ENCODE assay signal across 9 cellular contexts in genomic region chr5:96781031-96781733, GRCh38. TPM values are rescaled to one million over a fixed set of nuclear protein-coding genes. Genes with fewer than 3 reads are reported as not detected.
DNase-seq lines count a peak whose midpoint lies in the region; ATAC-seq and TF ChIP-seq lines count a peak whose summit lies in the region.
"Had no signal": no experiment of that assay in that cellular context is flagged by ENCODE, and none has a peak within 500 bp of the region (broad histone marks: within the 10 kb centered on the region; RNA-seq: fewer than 3 reads in every experiment).

No MANE protein-coding gene starts in this region.

- no peak overlapping the region for H3K4me3 ChIP-seq in adrenal gland
- H3K4me3 ChIP-seq in suprapubic skin: no peak overlapping the region
- no peak overlapping the region for H3K4me3 ChIP-seq in SJCRH30

- TF ChIP-seq POLR2A in adrenal gland (IDR thresholded peaks at IDR 0.05) (no peak), suprapubic skin (IDR thresholded peaks at IDR 0.05) (no peak)

- intact Hi-C loops in adrenal gland (cut with DNase I): no loop called here
- intact Hi-C loops in left colon (cut with DNase I, micrococcal nuclease): no loop called here

- peak overlapping the region in 4 of 5 donors; percentile 58 to 70 (median 63) for H3K27ac ChIP-seq in adrenal gland
- H3K27ac ChIP-seq in suprapubic skin: no peak overlapping the region
- no peak overlapping the region for H3K27ac ChIP-seq in SJCRH30
- H3K27ac ChIP-seq: C4-2B had no signal

- no peaks in the 10 kb centered on the region for H3K27me3 Mint-ChIP-seq in effector memory CD8-positive, alpha-beta T cell

- no peak overlapping the region for H3K4me3 Mint-ChIP-seq in effector memory CD8-positive, alpha-beta T cell

- H3K4me1 ChIP-seq in adrenal gland (replicated peaks in 1 of 2) (peaks cover 11 to 21% of the 10 kb centered on the region in 2 donors), suprapubic skin (peaks cover 33% of the 10 kb centered on the region), SJCRH30 (peaks cover 8% of the 10 kb centered on the region)

- H3K27me3 ChIP-seq in adrenal gland (no peaks in the 10 kb centered on the region), suprapubic skin (no peaks in the 10 kb centered on the region), SJCRH30 (no peaks in the 10 kb centered on the region)

- peaks cover 3 to 6% of the 10 kb centered on the region in 2 donors for H3K4me1 Mint-ChIP-seq in effector memory CD8-positive, alpha-beta T cell (ENCODE audit: low read depth in 2 of 2)

- peak; percentile 58 for ATAC-seq in left colon
- no peak for ATAC-seq in effector memory CD8-positive, alpha-beta T cell (replicated peaks)

- WGBS in adrenal gland, 4 donors: 33 to 57% (median 44%) methylated on average over 1 of the region's 1 CpG
- WGBS in suprapubic skin: 24% methylated on average over 1 of the region's 1 CpG

- peaks cover 0 to 26% of the 10 kb centered on the region in 2 donors for H3K36me3 ChIP-seq in adrenal gland (replicated peaks in 1 of 2)
- peaks cover 67% of the 10 kb centered on the region for H3K36me3 ChIP-seq in suprapubic skin
- 0 out of 2 replicates have a peak, but pooled peaks cover 2% of the 10 kb centered on the region for H3K36me3 ChIP-seq in SJCRH30

- H3K9me3 Mint-ChIP-seq in effector memory CD8-positive, alpha-beta T cell: no peaks in the 10 kb centered on the region

- peaks cover 85% of the 10 kb centered on the region for H3K36me3 Mint-ChIP-seq in effector memory CD8-positive, alpha-beta T cell (ENCODE audit: insufficient read depth)

- no peak for TF ChIP-seq EP300 in suprapubic skin (IDR thresholded peaks at IDR 0.05)

- TF ChIP-seq CTCF in adrenal gland (IDR thresholded peaks at IDR 0.05) (no peak), suprapubic skin (IDR thresholded peaks at IDR 0.05) (no peak)

- no peaks in the 10 kb centered on the region for H3K9me3 ChIP-seq in adrenal gland (replicated peaks in 1 of 3)
- H3K9me3 ChIP-seq in suprapubic skin: no peaks in the 10 kb centered on the region
- no peaks in the 10 kb centered on the region for H3K9me3 ChIP-seq in SJCRH30 (replicated peaks)

- H3K27ac Mint-ChIP-seq in effector memory CD8-positive, alpha-beta T cell: peak overlapping the region in 1 of 2 donors; percentile 29

- DNase-seq in A172 (ENCODE audit: low spot score) (peak; percentile 92), HS-27A (ENCODE audit: low read depth) (peak; percentile 14), adrenal gland (peak in 1 of 7 donors; percentile 41), left colon (no peak), suprapubic skin (ENCODE audit: low spot score in 2 of 2) (no peak), HPDE6-E6E7 (ENCODE audit: extremely low spot score) (no peak), SJCRH30 (no peak)
- DNase-seq in effector memory CD8-positive, alpha-beta T cell: no peak

RNA-seq across cellular contexts. Expression of gene ERAP1, which starts 26.6 kb away (rescaled TPM):
- 22.0 and 24.1 TPM in 2 replicates for total RNA-seq in A172 (2014; rRNA removed; shearing (Covaris generic))
- total RNA-seq in adrenal gland (10 to 100 TPM; 29.7 to 71.4 (median 46.0) TPM), left colon (100 to 1,000 TPM; 112 to 120 TPM), suprapubic skin (10 to 100 TPM; 49.2 to 71.3 (median 66.4) TPM)
- 10 to 100 TPM in 1 of 3 donors, 1 to 10 TPM in 2; 5.5 to 50.5 (median 6.1) TPM for polyA plus RNA-seq in adrenal gland
- 7.9 and 8.5 TPM in 2 replicates for total RNA-seq in SJCRH30 (2014; rRNA removed; shearing (Covaris generic))

Comparison
In these comparisons a context has a peak if more than half of its experiments do, and no peak if none do; other contexts are left out.
1. DNase-seq: peak in A172 (single experiment) and HS-27A (single experiment); none in left colon (0 of 2), suprapubic skin (0 of 2), effector memory CD8-positive, alpha-beta T cell (0 of 3), HPDE6-E6E7 (single experiment) and SJCRH30 (0 of 2).
2. H3K27ac ChIP-seq: peak in adrenal gland (4 of 5); none in suprapubic skin (single experiment) and SJCRH30 (single experiment).